35 cellular contexts compared by ENCODE assay signal in the genomic region with DNA sequence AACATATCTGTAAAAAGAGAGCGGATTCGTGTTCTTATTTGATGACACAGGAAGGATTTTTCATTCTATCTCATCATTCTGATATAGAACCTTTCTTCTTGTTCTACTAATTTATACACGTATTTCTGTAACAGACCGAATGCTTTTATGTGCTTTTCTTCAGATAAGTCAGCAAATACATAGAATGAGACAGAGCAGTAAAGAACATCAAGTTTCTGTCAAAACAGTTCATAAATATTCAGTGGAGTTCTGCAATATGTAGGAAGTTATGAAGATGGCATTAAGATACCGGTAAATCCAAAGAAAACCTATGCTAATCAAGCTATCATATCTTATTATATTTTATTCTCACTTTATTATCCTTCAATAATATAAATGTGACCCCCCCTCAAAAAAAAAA.
"Had no signal": no experiment of that assay in that cellular context is flagged by ENCODE, and none has a peak within 500 bp of the region (broad histone marks: within the 10 kb centered on the region; RNA-seq: fewer than 3 reads in every experiment).

No MANE protein-coding gene starts in this region.

- H3K4me3 ChIP-seq: MG63 had no signal

- DNase-seq: Karpas-422, Kasumi-1, KG1, MG63, MM.1S, MV-4-11, NCI-H1048, NCI-H1092, NCI-H1092 treated with DMSO at 0.1 percent for 48 hours, NCI-H1105, NCI-H1105 treated with DMSO at 0.1 percent for 48 hours, NCI-H1417, NCI-H1417 treated with DMSO at 0.1 percent for 48 hours, NCI-H1436, NCI-H1436 treated with DMSO at 0.1 percent for 48 hours, NCI-H1694, NCI-H1694 treated with DMSO at 0.1 percent for 48 hours, NCI-H187, NCI-H187 treated with DMSO at 0.1 percent for 48 hours, NCI-H1930, NCI-H2029, NCI-H2029 treated with DMSO at 0.1 percent for 48 hours, NCI-H2081, NCI-H2081 treated with DMSO at 0.1 percent for 48 hours, NCI-H2107, NCI-H2171, NCI-H2171 treated with DMSO at 0.1 percent for 48 hours, NCI-H2227 treated with DMSO at 0.1 percent for 48 hours, NCI-H226, NCI-H345, NCI-H446, NCI-H446 treated with DMSO at 0.1 percent for 48 hours, NCI-H510A, NCI-H510A treated with DMSO at 0.1 percent for 48 hours had no signal

- H3K9me3 ChIP-seq: MG63 had no signal

- H3K9ac ChIP-seq: KMS-11 had no signal

- H3K27me3 ChIP-seq: MG63 had no signal

- H3K36me3 ChIP-seq: MG63 had no signal

- H3K4me2 ChIP-seq: KMS-11 had no signal

- H3K27ac ChIP-seq: KMS-11 had no signal
